In genomic region chr6:56863366-56863765, GRCh38 we compare ENCODE assay signal across 13 cellular contexts.
A peak's percentile ranks its signal among the peaks of the same experiment; 100 is the strongest.
DNase-seq lines count a peak whose midpoint lies in the region; ATAC-seq and TF ChIP-seq lines count a peak whose summit lies in the region.
"Had no signal": no experiment of that assay in that cellular context is flagged by ENCODE, and none has a peak within 500 bp of the region (broad histone marks: within the 10 kb centered on the region; RNA-seq: fewer than 3 reads in every experiment).

No MANE protein-coding gene starts in this region.

- POLR2A ChIA-PET in activated CD4-positive, alpha-beta T cell treated with anti-CD3 and anti-CD28 coated beads for 36 hours (lab: Charles Lee): no interaction called here
- POLR2A ChIA-PET in CD4-positive, alpha-beta T cell (lab: Charles Lee): no interaction called here

- 20 to 42% (median 35%) methylated on average over 1 of the region's 1 CpG for WGBS in psoas muscle, 3 donors

- no peak overlapping the region for H3K27ac Mint-ChIP-seq in activated CD4-positive, alpha-beta T cell treated with anti-CD3 and anti-CD28 coated beads for 36 hours
- no peak overlapping the region for H3K27ac Mint-ChIP-seq in CD4-positive, alpha-beta T cell
- H3K27ac Mint-ChIP-seq: activated CD4-positive, alpha-beta T cell treated with anti-CD3 and anti-CD28 coated beads, Interleukin-2, amount 10 ng/mL, durations not matched to agents 7 days and 5 days; activated naive CD4-positive, alpha-beta T cell treated with anti-CD3 and anti-CD28 coated beads for 36 hours had no signal

- peaks cover 6% of the 10 kb centered on the region for H3K4me1 ChIP-seq in psoas muscle

- no peak overlapping the region for H3K4me3 ChIP-seq in fibroblast of mammary gland (ENCODE audit: control insufficient read depth, low read depth, low read length)
- no peak overlapping the region for H3K4me3 ChIP-seq in psoas muscle
- H3K4me3 ChIP-seq: K562 had no signal

- H3K36me3 Mint-ChIP-seq in activated CD4-positive, alpha-beta T cell treated with anti-CD3 and anti-CD28 coated beads for 36 hours (ENCODE audit: low read depth): no peaks in the 10 kb centered on the region
- H3K36me3 Mint-ChIP-seq in CD4-positive, alpha-beta T cell (ENCODE audit: low read depth): no peaks in the 10 kb centered on the region

- peak in 3 of 4 donors; percentile 32 to 60 (median 59) for ATAC-seq in psoas muscle
- ATAC-seq in GM19463 (IDR thresholded peaks at IDR 0.05; ENCODE audit: unreplicated experiment): no peak
- no peak for ATAC-seq in activated CD4-positive, alpha-beta T cell treated with anti-CD3 and anti-CD28 coated beads for 36 hours
- ATAC-seq in CD4-positive, alpha-beta T cell (ENCODE audit: poor library complexity): no peak
- ATAC-seq: K562 had no signal

- peak; percentile 61 for DNase-seq in GM04503 (ENCODE audit: low read depth)
- peak; percentile 33 for DNase-seq in RPMI8226
- peak; percentile 89 for DNase-seq in fibroblast of mammary gland (ENCODE audit: low read depth)
- no peak for DNase-seq in psoas muscle
- no peak for DNase-seq in activated CD4-positive, alpha-beta T cell treated with anti-CD3 and anti-CD28 coated beads for 36 hours
- DNase-seq in CD4-positive, alpha-beta T cell: no peak
- DNase-seq in NCI-H1092 treated with DMSO at 0.1 percent for 48 hours (lab: John Stamatoyannopoulos, UW): no peak
- DNase-seq: activated CD4-positive, alpha-beta T cell treated with anti-CD3 and anti-CD28 coated beads, Interleukin-2, amount 10 ng/mL, durations not matched to agents 7 days and 5 days; activated naive CD4-positive, alpha-beta T cell treated with anti-CD3 and anti-CD28 coated beads for 36 hours; DMS 273 treated with DMSO at 0.1 percent for 48 hours; NCI-H2171 treated with DMSO at 0.1 percent for 48 hours had no signal

- no peak for TF ChIP-seq CTCF in fibroblast of mammary gland (conservative IDR thresholded peaks at IDR 0.05; ENCODE audit: control insufficient read depth, insufficient read depth, low read depth, low read length)
- TF ChIP-seq CTCF in psoas muscle (IDR thresholded peaks at IDR 0.05): no peak
- no peak for TF ChIP-seq CTCF in CD4-positive, alpha-beta T cell (IDR thresholded peaks at IDR 0.05)

- H3K27me3 ChIP-seq in psoas muscle (ENCODE audit: insufficient read depth in 3 of 3, low read length in 2 of 3): no peaks in the 10 kb centered on the region
- no peaks in the 10 kb centered on the region for H3K27me3 ChIP-seq in CD4-positive, alpha-beta T cell (ENCODE audit: control insufficient read depth, insufficient read depth, low read length)

- CTCF ChIA-PET in activated CD4-positive, alpha-beta T cell treated with anti-CD3 and anti-CD28 coated beads for 36 hours (lab: Charles Lee): no interaction called here
- CTCF ChIA-PET in CD4-positive, alpha-beta T cell (lab: Charles Lee): no interaction called here

- no peak overlapping the region for H3K4me3 Mint-ChIP-seq in activated CD4-positive, alpha-beta T cell treated with anti-CD3 and anti-CD28 coated beads for 36 hours
- no peak overlapping the region for H3K4me3 Mint-ChIP-seq in CD4-positive, alpha-beta T cell
- H3K4me3 Mint-ChIP-seq: activated CD4-positive, alpha-beta T cell treated with anti-CD3 and anti-CD28 coated beads, Interleukin-2, amount 10 ng/mL, durations not matched to agents 7 days and 5 days; activated naive CD4-positive, alpha-beta T cell treated with anti-CD3 and anti-CD28 coated beads for 36 hours had no signal

- peaks cover 1% of the 10 kb centered on the region for H3K27me3 Mint-ChIP-seq in activated CD4-positive, alpha-beta T cell treated with anti-CD3 and anti-CD28 coated beads for 36 hours
- no peaks in the 10 kb centered on the region for H3K27me3 Mint-ChIP-seq in CD4-positive, alpha-beta T cell

- intact Hi-C loops in psoas muscle (cut with DNase I): no loop called here
- intact Hi-C loops in activated CD4-positive, alpha-beta T cell treated with anti-CD3 and anti-CD28 coated beads for 36 hours (cut with DNase I, micrococcal nuclease): no loop called here
- intact Hi-C loops in CD4-positive, alpha-beta T cell (cut with DNase I, micrococcal nuclease): no loop called here

- H3K4me1 Mint-ChIP-seq in activated CD4-positive, alpha-beta T cell treated with anti-CD3 and anti-CD28 coated beads for 36 hours: no peaks in the 10 kb centered on the region
- H3K4me1 Mint-ChIP-seq in CD4-positive, alpha-beta T cell (ENCODE audit: low read depth): no peaks in the 10 kb centered on the region
- H3K4me1 Mint-ChIP-seq: activated CD4-positive, alpha-beta T cell treated with anti-CD3 and anti-CD28 coated beads, Interleukin-2, amount 10 ng/mL, durations not matched to agents 7 days and 5 days had no signal

- no peaks in the 10 kb centered on the region for H3K36me3 ChIP-seq in psoas muscle (ENCODE audit: insufficient read depth in 1 of 2, low read depth in 1 of 2)

- no peaks in the 10 kb centered on the region for H3K9me3 Mint-ChIP-seq in activated CD4-positive, alpha-beta T cell treated with anti-CD3 and anti-CD28 coated beads for 36 hours (ENCODE audit: low read depth)
- no peaks in the 10 kb centered on the region for H3K9me3 Mint-ChIP-seq in CD4-positive, alpha-beta T cell
- H3K9me3 Mint-ChIP-seq: activated CD4-positive, alpha-beta T cell treated with anti-CD3 and anti-CD28 coated beads, Interleukin-2, amount 10 ng/mL, durations not matched to agents 7 days and 5 days; activated naive CD4-positive, alpha-beta T cell treated with anti-CD3 and anti-CD28 coated beads for 36 hours had no signal

- H3K27ac ChIP-seq in psoas muscle: no peak overlapping the region
- H3K27ac ChIP-seq in CD4-positive, alpha-beta T cell (ENCODE audit: low read depth, low read length): no peak overlapping the region

- H3K9me3 ChIP-seq in psoas muscle: no peaks in the 10 kb centered on the region
- no peaks in the 10 kb centered on the region for H3K9me3 ChIP-seq in CD4-positive, alpha-beta T cell (ENCODE audit: control insufficient read depth, low read length)

Comparison
In these comparisons a context has a peak if more than half of its experiments do, and no peak if none do; other contexts are left out.
1. DNase-seq: peak in GM04503 (single experiment), RPMI8226 (single experiment) and fibroblast of mammary gland (single experiment); none in psoas muscle (0 of 2), activated CD4-positive, alpha-beta T cell treated with anti-CD3 and anti-CD28 coated beads for 36 hours (single experiment), CD4-positive, alpha-beta T cell (0 of 10) and NCI-H1092 treated with DMSO at 0.1 percent for 48 hours (single experiment).
2. ATAC-seq: peak in psoas muscle (3 of 4); none in GM19463 (single experiment), activated CD4-positive, alpha-beta T cell treated with anti-CD3 and anti-CD28 coated beads for 36 hours (single experiment) and CD4-positive, alpha-beta T cell (single experiment).